Comparison of ENCODE assay signal across 22 cellular contexts in genomic region chr9:20087481-20087880, GRCh38.
DNase-seq lines count a peak whose midpoint lies in the region; ATAC-seq and TF ChIP-seq lines count a peak whose summit lies in the region.
"Had no signal": no experiment of that assay in that cellular context is flagged by ENCODE, and none has a peak within 500 bp of the region (broad histone marks: within the 10 kb centered on the region; RNA-seq: fewer than 3 reads in every experiment).

No MANE protein-coding gene starts in this region.

- H3K36me3 ChIP-seq in brain microvascular endothelial cell (replicated peaks): no peaks in the 10 kb centered on the region
- H3K36me3 ChIP-seq in tibial artery: no peaks in the 10 kb centered on the region

- H3K36me3 Mint-ChIP-seq in endothelial cell (ENCODE audit: low read depth, unreplicated experiment): no peaks in the 10 kb centered on the region

- no peaks in the 10 kb centered on the region for H3K4me1 Mint-ChIP-seq in endothelial cell (ENCODE audit: unreplicated experiment)
- H3K4me1 Mint-ChIP-seq: H9 had no signal

- no peak for TF ChIP-seq CTCF in brain microvascular endothelial cell (IDR thresholded peaks at IDR 0.05; ENCODE audit: low read depth, low read length, missing control alignments)
- TF ChIP-seq CTCF in fibroblast of pulmonary artery (IDR thresholded peaks at IDR 0.05; ENCODE audit: low read length, missing control alignments): no peak
- TF ChIP-seq CTCF in tibial artery (IDR thresholded peaks at IDR 0.05): no peak
- TF ChIP-seq CTCF in endothelial cell (IDR thresholded peaks at IDR 0.05; ENCODE audit: unreplicated experiment): no peak

- ATAC-seq in GM18511 (IDR thresholded peaks at IDR 0.05; ENCODE audit: unreplicated experiment): no peak
- ATAC-seq: PC-3 had no signal

- H3K9me3 Mint-ChIP-seq in endothelial cell (ENCODE audit: unreplicated experiment): no peaks in the 10 kb centered on the region

- no peaks in the 10 kb centered on the region for H3K9me3 ChIP-seq in tibial artery
- H3K9me3 ChIP-seq: SK-N-SH had no signal

- no peaks in the 10 kb centered on the region for H3K27me3 Mint-ChIP-seq in endothelial cell (ENCODE audit: unreplicated experiment)

- no peaks in the 10 kb centered on the region for H3K4me1 ChIP-seq in tibial artery

- H3K4me3 Mint-ChIP-seq in endothelial cell (ENCODE audit: unreplicated experiment): no peak overlapping the region
- H3K4me3 Mint-ChIP-seq: H9 had no signal

- in situ Hi-C loops in brain microvascular endothelial cell (cut with HindIII; ENCODE audit: low pct_ligation_motif_present, low sequenced_read_pairs): no loop called here

- H3K27me3 ChIP-seq in brain microvascular endothelial cell (replicated peaks) (no peaks in the 10 kb centered on the region), tibial artery (no peaks in the 10 kb centered on the region)

- intact Hi-C loops in tibial artery (cut with DNase I; ENCODE audit: low total_unique reads): no loop called here

- DNase-seq in DMS 273 (lab: John Stamatoyannopoulos, UW; ENCODE audit: unreplicated experiment) (peak; percentile 54), DMS 273 treated with DMSO at 0.1 percent for 48 hours (lab: John Stamatoyannopoulos, UW) (no peak), brain microvascular endothelial cell (peak; percentile 6), fibroblast of pulmonary artery (ENCODE audit: low read depth) (peak; percentile 8), non-pigmented ciliary epithelial cell (ENCODE audit: low read depth) (peak; percentile 1), tibial artery (no peak), endothelial cell (ENCODE audit: low spot score) (no peak)
- DNase-seq: AML-193, DND-41, H9, NCI-H1048, NCI-H1436, NCI-H2081, NCI-H510A, NCI-H774, PC-3, RPMI8226, SHP77 treated with DMSO at 0.1 percent for 48 hours, SK-N-SH had no signal

- H3K27ac ChIP-seq in brain microvascular endothelial cell (no peak overlapping the region), tibial artery (no peak overlapping the region)
- H3K27ac ChIP-seq: 22Rv1, C4-2B had no signal

- no peak overlapping the region for H3K27ac Mint-ChIP-seq in endothelial cell (ENCODE audit: unreplicated experiment)
- H3K27ac Mint-ChIP-seq: H9 had no signal

- H3K4me3 ChIP-seq in brain microvascular endothelial cell (ENCODE audit: low read depth, low read length) (no peak overlapping the region), fibroblast of pulmonary artery (replicated peaks; ENCODE audit: low read depth, low read length) (no peak overlapping the region), tibial artery (no peak overlapping the region)

Comparison
In these comparisons a context has a peak if more than half of its experiments do, and no peak if none do; other contexts are left out.
1. DNase-seq: peak in DMS 273 (single experiment), brain microvascular endothelial cell (single experiment), fibroblast of pulmonary artery (single experiment) and non-pigmented ciliary epithelial cell (single experiment); none in DMS 273 treated with DMSO at 0.1 percent for 48 hours (single experiment), tibial artery (0 of 2) and endothelial cell (single experiment).